10 cellular contexts compared by ENCODE assay signal in genomic region chr5:81748556-81748955, GRCh38. TPM values are rescaled to one million over a fixed set of nuclear protein-coding genes. Genes with fewer than 3 reads are reported as not detected.
A peak's percentile ranks its signal among the peaks of the same experiment; 100 is the strongest.
DNase-seq lines count a peak whose midpoint lies in the region; ATAC-seq and TF ChIP-seq lines count a peak whose summit lies in the region.
"Had no signal": no experiment of that assay in that cellular context is flagged by ENCODE, and none has a peak within 500 bp of the region (broad histone marks: within the 10 kb centered on the region; RNA-seq: fewer than 3 reads in every experiment).

No MANE protein-coding gene starts in this region.

- no peak for ATAC-seq in psoas muscle
- no peak for ATAC-seq in sciatic nerve

- peak; percentile 19 for DNase-seq in DMS 273 (lab: John Stamatoyannopoulos, UW; ENCODE audit: unreplicated experiment)
- no peak for DNase-seq in DMS 273 treated with DMSO at 0.1 percent for 48 hours (lab: John Stamatoyannopoulos, UW)
- DNase-seq in coronary artery (ENCODE audit: low spot score), result no peak
- DNase-seq in psoas muscle, result no peak
- no peak for DNase-seq in MV-4-11 (lab: John Stamatoyannopoulos, UW)
- DNase-seq in epidermal melanocyte (ENCODE audit: insufficient read length, low spot score), result no peak
- no peak for DNase-seq in sciatic nerve (ENCODE audit: low spot score)
- DNase-seq: stimulated activated CD4-positive, alpha-beta T cell treated with anti-CD3 and anti-CD28 coated beads, Interleukin-2, amount 100 ng/mL, for 48 hours had no signal

- intact Hi-C loops in psoas muscle (cut with DNase I) (loop anchor here (2.0 to 10.0 kb wide), 2 partner anchors 240 to 324 kb away; no protein-coding TSS in a partner anchor), sciatic nerve (cut with DNase I) (loop anchor here (10.0 kb wide), 1 partner anchor 244 kb away; no protein-coding TSS in a partner anchor)

- H3K27ac ChIP-seq in coronary artery (peak overlapping the region; percentile 94 to 99), psoas muscle (no peak overlapping the region)
- H3K27ac ChIP-seq: 22Rv1 had no signal

- H3K4me3 ChIP-seq in coronary artery (peak overlapping the region; percentile 99), psoas muscle (peak overlapping the region; percentile 86)

- H3K36me3 ChIP-seq in psoas muscle (ENCODE audit: insufficient read depth in 1 of 2, low read depth in 1 of 2), result no peaks in the 10 kb centered on the region

- 53 to 74% (median 59%) methylated on average over 3 of the region's 3 CpGs for WGBS in psoas muscle, 3 donors

- H3K4me1 ChIP-seq in psoas muscle, result peaks cover 22% of the 10 kb centered on the region

- no peaks in the 10 kb centered on the region for H3K27me3 ChIP-seq in psoas muscle (ENCODE audit: insufficient read depth in 3 of 3, low read length in 2 of 3)

- no peaks in the 10 kb centered on the region for H3K9me3 ChIP-seq in psoas muscle

- TF ChIP-seq CTCF in LNCAP (IDR thresholded peaks at IDR 0.05), result peak; percentile 40; the same call in 1 of the 2 replicates
- TF ChIP-seq CTCF in coronary artery (IDR thresholded peaks at IDR 0.05), result no peak
- TF ChIP-seq CTCF in psoas muscle (IDR thresholded peaks at IDR 0.05), result no peak

RNA-seq across cellular contexts. Expression of gene SSBP2, which starts 2.3 kb away (rescaled TPM):
- 10 to 100 TPM; 25.3 to 42.6 (median 34.6) TPM for total RNA-seq in psoas muscle
- 10 to 100 TPM; 18.2 to 22.5 (median 22.1) TPM for polyA plus RNA-seq in psoas muscle
- total RNA-seq in sciatic nerve, result 131 TPM
